In the genomic region with DNA sequence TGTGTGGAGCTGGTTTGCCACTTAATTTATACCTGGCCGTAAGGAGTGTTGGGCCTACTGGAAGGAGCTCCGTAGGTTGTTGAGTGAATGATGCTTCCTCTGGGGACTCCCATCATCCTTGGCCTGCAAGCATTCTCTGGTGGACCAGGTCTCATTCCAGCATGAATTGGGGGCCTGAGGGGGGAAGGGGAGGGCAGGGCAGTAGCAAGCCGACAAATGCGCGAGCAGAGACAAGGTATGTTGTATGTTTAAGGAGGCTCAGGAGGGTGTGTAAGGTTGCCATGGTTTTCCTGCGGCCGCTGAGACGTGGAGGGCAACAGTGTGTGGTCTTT, we compare ENCODE assay signal across 8 cellular contexts. TPM values are rescaled to one million over a fixed set of nuclear protein-coding genes. Genes with fewer than 3 reads are reported as not detected.
DNase-seq lines count a peak whose midpoint lies in the region; ATAC-seq lines count a peak whose summit lies in the region.

No MANE protein-coding gene starts in this region.

- peak overlapping the region; percentile 94 for H3K27ac Mint-ChIP-seq in activated T-helper 17 cell treated with anti-CD3 and anti-CD28 coated beads, Interleukin-2, amount 50 U/mL, for 72 hours
- H3K27ac Mint-ChIP-seq in stimulated activated naive CD8-positive, alpha-beta T cell treated with anti-CD3 and anti-CD28 coated beads, Interleukin-15, amount 100 ng/mL, for 72 hours: peak overlapping the region; percentile 96 to 97

- peak overlapping the region; percentile 97 for H3K4me3 ChIP-seq in iPS-11a (ENCODE audit: low read depth, low read length)

- H3K27me3 Mint-ChIP-seq in activated T-cell treated with anti-CD3 and anti-CD28 coated beads, Interleukin-2, amount 50 U/mL, for 4 hours (ENCODE audit: low read depth): peaks cover 7% of the 10 kb centered on the region
- peaks cover 5% of the 10 kb centered on the region for H3K27me3 Mint-ChIP-seq in activated T-helper 17 cell treated with anti-CD3 and anti-CD28 coated beads, Interleukin-2, amount 50 U/mL, for 72 hours
- peaks cover 6% of the 10 kb centered on the region for H3K27me3 Mint-ChIP-seq in stimulated activated naive CD8-positive, alpha-beta T cell treated with anti-CD3 and anti-CD28 coated beads, Interleukin-15, amount 100 ng/mL, for 72 hours

- peak in 1 of 2 donors; percentile 3 for ATAC-seq in activated T-cell treated with anti-CD3 and anti-CD28 coated beads, Interleukin-2, amount 50 U/mL, for 4 hours
- no peak for ATAC-seq in activated T-helper 17 cell treated with anti-CD3 and anti-CD28 coated beads, Interleukin-2, amount 50 U/mL, for 72 hours (replicated peaks)
- peak; percentile 25 for ATAC-seq in stimulated activated naive CD8-positive, alpha-beta T cell treated with anti-CD3 and anti-CD28 coated beads, Interleukin-15, amount 100 ng/mL, for 72 hours
- ATAC-seq in HG03469 (IDR thresholded peaks at IDR 0.05; ENCODE audit: unreplicated experiment): no peak

- peaks cover 10% of the 10 kb centered on the region for H3K9me3 Mint-ChIP-seq in activated T-cell treated with anti-CD3 and anti-CD28 coated beads, Interleukin-2, amount 50 U/mL, for 4 hours
- H3K9me3 Mint-ChIP-seq in activated T-helper 17 cell treated with anti-CD3 and anti-CD28 coated beads, Interleukin-2, amount 50 U/mL, for 72 hours: peaks cover 10% of the 10 kb centered on the region
- peaks cover 29 to 49% of the 10 kb centered on the region in 2 donors for H3K9me3 Mint-ChIP-seq in stimulated activated naive CD8-positive, alpha-beta T cell treated with anti-CD3 and anti-CD28 coated beads, Interleukin-15, amount 100 ng/mL, for 72 hours

- DNase-seq in activated T-cell treated with anti-CD3 and anti-CD28 coated beads, Interleukin-2, amount 50 U/mL, for 4 hours: no peak
- DNase-seq in activated T-cell treated with anti-CD3 and anti-CD28 coated beads for 4 hours: no peak
- DNase-seq in stimulated activated naive CD8-positive, alpha-beta T cell treated with anti-CD3 and anti-CD28 coated beads, Interleukin-15, amount 100 ng/mL, for 72 hours: peak in 1 of 2 donors; percentile 1
- DNase-seq in NCI-H2107 treated with DMSO at 0.1 percent for 48 hours (lab: John Stamatoyannopoulos, UW; ENCODE audit: unreplicated experiment): no peak
- no peak for DNase-seq in T1000 (lab: John Stamatoyannopoulos, UW)

- peaks cover 43% of the 10 kb centered on the region for H3K36me3 Mint-ChIP-seq in activated T-cell treated with anti-CD3 and anti-CD28 coated beads, Interleukin-2, amount 50 U/mL, for 4 hours (ENCODE audit: insufficient read depth)
- peaks cover 59% of the 10 kb centered on the region for H3K36me3 Mint-ChIP-seq in activated T-helper 17 cell treated with anti-CD3 and anti-CD28 coated beads, Interleukin-2, amount 50 U/mL, for 72 hours (ENCODE audit: low read depth)

- peaks cover 33% of the 10 kb centered on the region for H3K4me1 Mint-ChIP-seq in activated T-cell treated with anti-CD3 and anti-CD28 coated beads, Interleukin-2, amount 50 U/mL, for 4 hours (ENCODE audit: low read depth)
- H3K4me1 Mint-ChIP-seq in activated T-helper 17 cell treated with anti-CD3 and anti-CD28 coated beads, Interleukin-2, amount 50 U/mL, for 72 hours: peaks cover 9% of the 10 kb centered on the region
- H3K4me1 Mint-ChIP-seq in stimulated activated naive CD8-positive, alpha-beta T cell treated with anti-CD3 and anti-CD28 coated beads, Interleukin-15, amount 100 ng/mL, for 72 hours: peaks cover 40% of the 10 kb centered on the region

- peak overlapping the region; percentile 91 for H3K4me3 Mint-ChIP-seq in activated T-cell treated with anti-CD3 and anti-CD28 coated beads, Interleukin-2, amount 50 U/mL, for 4 hours
- peak overlapping the region; percentile 91 for H3K4me3 Mint-ChIP-seq in activated T-helper 17 cell treated with anti-CD3 and anti-CD28 coated beads, Interleukin-2, amount 50 U/mL, for 72 hours
- peak overlapping the region; percentile 92 to 93 for H3K4me3 Mint-ChIP-seq in stimulated activated naive CD8-positive, alpha-beta T cell treated with anti-CD3 and anti-CD28 coated beads, Interleukin-15, amount 100 ng/mL, for 72 hours

RNA-seq across cellular contexts. Expression of a gene that starts 0.7 kb away (rescaled TPM):
- 10 to 100 TPM; 20.2 to 26.9 (median 22.1) TPM for total RNA-seq in activated T-cell treated with anti-CD3 and anti-CD28 coated beads, Interleukin-2, amount 50 U/mL, for 4 hours
- total RNA-seq in activated T-helper 17 cell treated with anti-CD3 and anti-CD28 coated beads, Interleukin-2, amount 50 U/mL, for 72 hours: 10 to 100 TPM; 23.7 to 51.0 TPM

RNA-seq across cellular contexts. Expression of a gene that starts 24.7 kb away (rescaled TPM):
- total RNA-seq in activated T-cell treated with anti-CD3 and anti-CD28 coated beads, Interleukin-2, amount 50 U/mL, for 4 hours: not detected
- total RNA-seq in activated T-helper 17 cell treated with anti-CD3 and anti-CD28 coated beads, Interleukin-2, amount 50 U/mL, for 72 hours: not detected

RNA-seq across cellular contexts. Expression of a gene that starts 38.8 kb away (rescaled TPM):
- 1 to 10 TPM in 1 of 3 donors, under 1 TPM in 1, not detected in 1; 0.82 to 1.2 TPM for total RNA-seq in activated T-cell treated with anti-CD3 and anti-CD28 coated beads, Interleukin-2, amount 50 U/mL, for 4 hours
- 1 to 10 TPM; 2.1 to 3.5 TPM for total RNA-seq in activated T-helper 17 cell treated with anti-CD3 and anti-CD28 coated beads, Interleukin-2, amount 50 U/mL, for 72 hours

RNA-seq across cellular contexts. Expression of a gene that starts 47.0 kb away (rescaled TPM):
- total RNA-seq in activated T-cell treated with anti-CD3 and anti-CD28 coated beads, Interleukin-2, amount 50 U/mL, for 4 hours: not detected
- total RNA-seq in activated T-helper 17 cell treated with anti-CD3 and anti-CD28 coated beads, Interleukin-2, amount 50 U/mL, for 72 hours: not detected

RNA-seq across cellular contexts. Expression of a gene that starts 48.4 kb away (rescaled TPM):
- 10 to 100 TPM in 2 of 3 donors, 1 to 10 TPM in 1; 9.6 to 12.3 (median 12.0) TPM for total RNA-seq in activated T-cell treated with anti-CD3 and anti-CD28 coated beads, Interleukin-2, amount 50 U/mL, for 4 hours
- 10 to 100 TPM in 1 of 2 donors, 1 to 10 TPM in 1; 9.1 to 16.7 TPM for total RNA-seq in activated T-helper 17 cell treated with anti-CD3 and anti-CD28 coated beads, Interleukin-2, amount 50 U/mL, for 72 hours
